ENCODE assay signal across 1 cellular context in the genomic region with DNA sequence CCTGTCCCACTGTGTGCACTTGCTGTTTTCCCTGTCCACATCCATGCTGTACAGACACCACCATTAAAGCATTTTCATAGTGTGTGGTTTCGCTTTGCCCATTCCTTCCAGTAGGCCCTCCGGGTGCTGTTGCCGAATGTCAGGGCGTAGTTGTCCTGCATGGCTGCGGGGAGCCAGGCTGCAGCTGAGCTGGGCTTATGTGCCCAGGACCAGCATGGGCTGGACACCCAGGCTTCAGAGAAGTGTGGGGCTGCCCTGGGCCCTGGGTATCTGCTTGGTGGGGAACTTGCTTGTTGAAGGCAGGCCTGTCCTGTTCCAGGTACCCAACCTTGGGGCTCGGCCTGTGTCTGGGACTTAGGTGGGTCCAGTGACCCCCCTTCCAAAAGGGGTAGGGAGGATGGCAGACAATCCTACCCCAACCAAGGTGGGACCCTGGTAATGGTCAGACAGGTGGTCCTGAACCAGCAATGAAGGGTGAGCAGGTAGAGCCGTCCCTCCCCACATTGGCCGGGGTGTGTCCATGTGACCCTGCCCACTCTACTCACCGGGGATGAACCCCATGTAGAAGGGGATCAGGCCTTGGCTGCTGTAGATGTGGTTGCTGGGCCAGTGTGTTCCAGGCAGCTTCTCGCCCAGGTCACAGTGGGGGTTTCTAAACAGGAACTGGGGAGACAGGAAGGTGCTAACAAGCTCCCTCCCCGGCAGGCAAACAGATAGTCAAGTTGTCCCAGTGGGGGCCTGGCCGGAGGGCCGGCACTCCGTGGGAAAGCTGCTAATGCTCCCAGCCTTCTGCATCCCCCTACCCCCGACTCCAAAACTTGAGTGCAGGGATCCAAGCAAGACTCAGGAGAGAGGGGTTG.
TF ChIP-seq lines count a peak whose summit lies in the region.

No MANE protein-coding gene starts in this region.

TF ChIP-seq in WTC11, 78 proteins besides CTCF, POLR2A, EP300 and RAD21 (continued from another document):
- TF ChIP-seq, protein P1, sequence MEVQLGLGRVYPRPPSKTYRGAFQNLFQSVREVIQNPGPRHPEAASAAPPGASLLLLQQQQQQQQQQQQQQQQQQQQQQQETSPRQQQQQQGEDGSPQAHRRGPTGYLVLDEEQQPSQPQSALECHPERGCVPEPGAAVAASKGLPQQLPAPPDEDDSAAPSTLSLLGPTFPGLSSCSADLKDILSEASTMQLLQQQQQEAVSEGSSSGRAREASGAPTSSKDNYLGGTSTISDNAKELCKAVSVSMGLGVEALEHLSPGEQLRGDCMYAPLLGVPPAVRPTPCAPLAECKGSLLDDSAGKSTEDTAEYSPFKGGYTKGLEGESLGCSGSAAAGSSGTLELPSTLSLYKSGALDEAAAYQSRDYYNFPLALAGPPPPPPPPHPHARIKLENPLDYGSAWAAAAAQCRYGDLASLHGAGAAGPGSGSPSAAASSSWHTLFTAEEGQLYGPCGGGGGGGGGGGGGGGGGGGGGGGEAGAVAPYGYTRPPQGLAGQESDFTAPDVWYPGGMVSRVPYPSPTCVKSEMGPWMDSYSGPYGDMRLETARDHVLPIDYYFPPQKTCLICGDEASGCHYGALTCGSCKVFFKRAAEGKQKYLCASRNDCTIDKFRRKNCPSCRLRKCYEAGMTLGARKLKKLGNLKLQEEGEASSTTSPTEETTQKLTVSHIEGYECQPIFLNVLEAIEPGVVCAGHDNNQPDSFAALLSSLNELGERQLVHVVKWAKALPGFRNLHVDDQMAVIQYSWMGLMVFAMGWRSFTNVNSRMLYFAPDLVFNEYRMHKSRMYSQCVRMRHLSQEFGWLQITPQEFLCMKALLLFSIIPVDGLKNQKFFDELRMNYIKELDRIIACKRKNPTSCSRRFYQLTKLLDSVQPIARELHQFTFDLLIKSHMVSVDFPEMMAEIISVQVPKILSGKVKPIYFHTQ (CRISPR knock-in tag; IDR thresholded peaks at IDR 0.05) = no peak
- TF ChIP-seq, protein P2, sequence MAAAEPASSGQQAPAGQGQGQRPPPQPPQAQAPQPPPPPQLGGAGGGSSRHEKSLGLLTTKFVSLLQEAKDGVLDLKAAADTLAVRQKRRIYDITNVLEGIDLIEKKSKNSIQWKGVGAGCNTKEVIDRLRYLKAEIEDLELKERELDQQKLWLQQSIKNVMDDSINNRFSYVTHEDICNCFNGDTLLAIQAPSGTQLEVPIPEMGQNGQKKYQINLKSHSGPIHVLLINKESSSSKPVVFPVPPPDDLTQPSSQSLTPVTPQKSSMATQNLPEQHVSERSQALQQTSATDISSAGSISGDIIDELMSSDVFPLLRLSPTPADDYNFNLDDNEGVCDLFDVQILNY (CRISPR knock-in tag; IDR thresholded peaks at IDR 0.05) = no peak
- TF ChIP-seq, protein P3, sequence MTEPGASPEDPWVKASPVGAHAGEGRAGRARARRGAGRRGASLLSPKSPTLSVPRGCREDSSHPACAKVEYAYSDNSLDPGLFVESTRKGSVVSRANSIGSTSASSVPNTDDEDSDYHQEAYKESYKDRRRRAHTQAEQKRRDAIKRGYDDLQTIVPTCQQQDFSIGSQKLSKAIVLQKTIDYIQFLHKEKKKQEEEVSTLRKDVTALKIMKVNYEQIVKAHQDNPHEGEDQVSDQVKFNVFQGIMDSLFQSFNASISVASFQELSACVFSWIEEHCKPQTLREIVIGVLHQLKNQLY (CRISPR knock-in tag; IDR thresholded peaks at IDR 0.05) = no peak
- TF ChIP-seq TEAD4 (CRISPR knock-in tag; IDR thresholded peaks at IDR 0.05) = no peak
- peak; percentile 17; the same call in 1 of the 2 replicates for TF ChIP-seq ZNF671 (CRISPR knock-in tag; IDR thresholded peaks at IDR 0.05)
- TF ChIP-seq MYBL2 (CRISPR knock-in tag; IDR thresholded peaks at IDR 0.05) = 0 out of 2 replicates have a peak, but pooled peaks have one; percentile 43
- TF ChIP-seq EMX1 (CRISPR knock-in tag; IDR thresholded peaks at IDR 0.05) = peak; percentile 86
- TF ChIP-seq NFE2L1 (CRISPR knock-in tag; IDR thresholded peaks at IDR 0.05) = 0 out of 2 replicates have a peak, but pooled peaks have one; percentile 37
- TF ChIP-seq, protein P4, sequence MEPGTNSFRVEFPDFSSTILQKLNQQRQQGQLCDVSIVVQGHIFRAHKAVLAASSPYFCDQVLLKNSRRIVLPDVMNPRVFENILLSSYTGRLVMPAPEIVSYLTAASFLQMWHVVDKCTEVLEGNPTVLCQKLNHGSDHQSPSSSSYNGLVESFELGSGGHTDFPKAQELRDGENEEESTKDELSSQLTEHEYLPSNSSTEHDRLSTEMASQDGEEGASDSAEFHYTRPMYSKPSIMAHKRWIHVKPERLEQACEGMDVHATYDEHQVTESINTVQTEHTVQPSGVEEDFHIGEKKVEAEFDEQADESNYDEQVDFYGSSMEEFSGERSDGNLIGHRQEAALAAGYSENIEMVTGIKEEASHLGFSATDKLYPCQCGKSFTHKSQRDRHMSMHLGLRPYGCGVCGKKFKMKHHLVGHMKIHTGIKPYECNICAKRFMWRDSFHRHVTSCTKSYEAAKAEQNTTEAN (CRISPR knock-in tag; IDR thresholded peaks at IDR 0.05) = 0 out of 2 replicates have a peak, but pooled peaks have one; percentile 47
- TF ChIP-seq ZNF121 (CRISPR knock-in tag; IDR thresholded peaks at IDR 0.05) = 0 out of 2 replicates have a peak, but pooled peaks have one; percentile 4
- TF ChIP-seq TEAD1 (CRISPR knock-in tag; IDR thresholded peaks at IDR 0.05) = peak; percentile 49; the same call in 1 of the 2 replicates
- no peak for TF ChIP-seq ZNF219 (CRISPR knock-in tag; IDR thresholded peaks at IDR 0.05; ENCODE audit: borderline replicate concordance)
- TF ChIP-seq ETV6 (CRISPR knock-in tag; IDR thresholded peaks at IDR 0.05) = 0 out of 2 replicates have a peak, but pooled peaks have one; percentile 36
- TF ChIP-seq, protein P5, sequence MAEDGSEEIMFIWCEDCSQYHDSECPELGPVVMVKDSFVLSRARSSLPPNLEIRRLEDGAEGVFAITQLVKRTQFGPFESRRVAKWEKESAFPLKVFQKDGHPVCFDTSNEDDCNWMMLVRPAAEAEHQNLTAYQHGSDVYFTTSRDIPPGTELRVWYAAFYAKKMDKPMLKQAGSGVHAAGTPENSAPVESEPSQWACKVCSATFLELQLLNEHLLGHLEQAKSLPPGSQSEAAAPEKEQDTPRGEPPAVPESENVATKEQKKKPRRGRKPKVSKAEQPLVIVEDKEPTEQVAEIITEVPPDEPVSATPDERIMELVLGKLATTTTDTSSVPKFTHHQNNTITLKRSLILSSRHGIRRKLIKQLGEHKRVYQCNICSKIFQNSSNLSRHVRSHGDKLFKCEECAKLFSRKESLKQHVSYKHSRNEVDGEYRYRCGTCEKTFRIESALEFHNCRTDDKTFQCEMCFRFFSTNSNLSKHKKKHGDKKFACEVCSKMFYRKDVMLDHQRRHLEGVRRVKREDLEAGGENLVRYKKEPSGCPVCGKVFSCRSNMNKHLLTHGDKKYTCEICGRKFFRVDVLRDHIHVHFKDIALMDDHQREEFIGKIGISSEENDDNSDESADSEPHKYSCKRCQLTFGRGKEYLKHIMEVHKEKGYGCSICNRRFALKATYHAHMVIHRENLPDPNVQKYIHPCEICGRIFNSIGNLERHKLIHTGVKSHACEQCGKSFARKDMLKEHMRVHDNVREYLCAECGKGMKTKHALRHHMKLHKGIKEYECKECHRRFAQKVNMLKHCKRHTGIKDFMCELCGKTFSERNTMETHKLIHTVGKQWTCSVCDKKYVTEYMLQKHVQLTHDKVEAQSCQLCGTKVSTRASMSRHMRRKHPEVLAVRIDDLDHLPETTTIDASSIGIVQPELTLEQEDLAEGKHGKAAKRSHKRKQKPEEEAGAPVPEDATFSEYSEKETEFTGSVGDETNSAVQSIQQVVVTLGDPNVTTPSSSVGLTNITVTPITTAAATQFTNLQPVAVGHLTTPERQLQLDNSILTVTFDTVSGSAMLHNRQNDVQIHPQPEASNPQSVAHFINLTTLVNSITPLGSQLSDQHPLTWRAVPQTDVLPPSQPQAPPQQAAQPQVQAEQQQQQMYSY (CRISPR knock-in tag; IDR thresholded peaks at IDR 0.05) = 0 out of 2 replicates have a peak, but pooled peaks have one; percentile 14
- TF ChIP-seq SP1 (CRISPR knock-in tag; conservative IDR thresholded peaks at IDR 0.05) = 0 out of 2 replicates have a peak, but pooled peaks have one; percentile 19
- peak; percentile 40; the same call in 1 of the 2 replicates for TF ChIP-seq ZNF416 (CRISPR knock-in tag; IDR thresholded peaks at IDR 0.05)
- TF ChIP-seq KAT7 (CRISPR knock-in tag; IDR thresholded peaks at IDR 0.05; ENCODE audit: borderline replicate concordance) = no peak
- TF ChIP-seq, protein P6, sequence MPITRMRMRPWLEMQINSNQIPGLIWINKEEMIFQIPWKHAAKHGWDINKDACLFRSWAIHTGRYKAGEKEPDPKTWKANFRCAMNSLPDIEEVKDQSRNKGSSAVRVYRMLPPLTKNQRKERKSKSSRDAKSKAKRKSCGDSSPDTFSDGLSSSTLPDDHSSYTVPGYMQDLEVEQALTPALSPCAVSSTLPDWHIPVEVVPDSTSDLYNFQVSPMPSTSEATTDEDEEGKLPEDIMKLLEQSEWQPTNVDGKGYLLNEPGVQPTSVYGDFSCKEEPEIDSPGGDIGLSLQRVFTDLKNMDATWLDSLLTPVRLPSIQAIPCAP (CRISPR knock-in tag; IDR thresholded peaks at IDR 0.05) = peak; percentile 40; the same call in 1 of the 2 replicates
- TF ChIP-seq, protein P7, sequence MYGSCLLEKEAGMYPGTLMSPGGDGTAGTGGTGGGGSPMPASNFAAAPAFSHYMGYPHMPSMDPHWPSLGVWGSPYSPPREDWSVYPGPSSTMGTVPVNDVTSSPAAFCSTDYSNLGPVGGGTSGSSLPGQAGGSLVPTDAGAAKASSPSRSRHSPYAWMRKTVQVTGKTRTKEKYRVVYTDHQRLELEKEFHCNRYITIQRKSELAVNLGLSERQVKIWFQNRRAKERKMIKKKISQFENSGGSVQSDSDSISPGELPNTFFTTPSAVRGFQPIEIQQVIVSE (CRISPR knock-in tag; IDR thresholded peaks at IDR 0.05; ENCODE audit: borderline replicate concordance) = no peak
- TF ChIP-seq, protein P8, sequence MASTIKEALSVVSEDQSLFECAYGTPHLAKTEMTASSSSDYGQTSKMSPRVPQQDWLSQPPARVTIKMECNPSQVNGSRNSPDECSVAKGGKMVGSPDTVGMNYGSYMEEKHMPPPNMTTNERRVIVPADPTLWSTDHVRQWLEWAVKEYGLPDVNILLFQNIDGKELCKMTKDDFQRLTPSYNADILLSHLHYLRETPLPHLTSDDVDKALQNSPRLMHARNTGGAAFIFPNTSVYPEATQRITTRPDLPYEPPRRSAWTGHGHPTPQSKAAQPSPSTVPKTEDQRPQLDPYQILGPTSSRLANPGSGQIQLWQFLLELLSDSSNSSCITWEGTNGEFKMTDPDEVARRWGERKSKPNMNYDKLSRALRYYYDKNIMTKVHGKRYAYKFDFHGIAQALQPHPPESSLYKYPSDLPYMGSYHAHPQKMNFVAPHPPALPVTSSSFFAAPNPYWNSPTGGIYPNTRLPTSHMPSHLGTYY (CRISPR knock-in tag; IDR thresholded peaks at IDR 0.05) = 0 out of 2 replicates have a peak, but pooled peaks have one; percentile 53
- 0 out of 2 replicates have a peak, but pooled peaks have one; percentile 67 for TF ChIP-seq FOXP1 (CRISPR knock-in tag; IDR thresholded peaks at IDR 0.05; ENCODE audit: borderline replicate concordance)
- TF ChIP-seq, protein P9, sequence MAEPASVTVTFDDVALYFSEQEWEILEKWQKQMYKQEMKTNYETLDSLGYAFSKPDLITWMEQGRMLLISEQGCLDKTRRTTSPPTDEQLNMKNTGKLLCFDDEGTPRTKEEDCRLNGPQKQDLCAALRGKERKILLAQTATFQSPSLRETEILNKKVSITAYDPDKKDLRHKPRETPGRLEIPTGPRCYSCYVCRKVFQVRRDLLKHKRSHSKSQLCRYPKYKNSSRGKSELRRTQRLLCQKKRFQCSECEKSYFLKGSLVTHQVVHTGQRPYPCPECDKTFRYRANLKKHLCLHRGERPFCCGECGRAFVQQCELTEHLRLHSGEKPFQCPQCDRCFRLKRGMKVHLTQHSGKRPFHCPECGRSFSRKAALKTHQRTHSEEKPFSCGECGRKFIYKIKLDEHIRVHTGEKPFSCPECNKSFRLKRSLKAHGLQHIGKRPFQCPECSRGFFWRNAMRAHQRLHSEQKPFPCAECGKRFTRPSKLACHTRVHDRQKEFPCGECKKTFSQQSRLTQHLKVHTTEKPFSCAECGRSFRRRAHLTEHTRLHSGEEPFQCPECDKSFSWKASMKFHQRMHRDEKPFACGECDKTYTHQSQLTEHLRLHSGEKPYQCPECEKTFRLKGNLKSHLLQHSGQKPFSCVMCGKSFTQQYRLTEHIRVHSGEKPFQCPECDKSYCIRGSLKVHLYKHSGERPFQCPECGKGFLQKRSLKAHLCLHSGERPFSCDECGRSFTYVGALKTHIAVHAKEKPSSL (CRISPR knock-in tag; conservative IDR thresholded peaks at IDR 0.05) = no peak
- TF ChIP-seq, protein P10, sequence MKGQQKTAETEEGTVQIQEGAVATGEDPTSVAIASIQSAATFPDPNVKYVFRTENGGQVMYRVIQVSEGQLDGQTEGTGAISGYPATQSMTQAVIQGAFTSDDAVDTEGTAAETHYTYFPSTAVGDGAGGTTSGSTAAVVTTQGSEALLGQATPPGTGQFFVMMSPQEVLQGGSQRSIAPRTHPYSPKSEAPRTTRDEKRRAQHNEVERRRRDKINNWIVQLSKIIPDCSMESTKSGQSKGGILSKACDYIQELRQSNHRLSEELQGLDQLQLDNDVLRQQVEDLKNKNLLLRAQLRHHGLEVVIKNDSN (CRISPR knock-in tag; IDR thresholded peaks at IDR 0.05) = peak; percentile 64; the same call in 1 of the 2 replicates
